12 cellular contexts compared by ENCODE assay signal in the genomic region with DNA sequence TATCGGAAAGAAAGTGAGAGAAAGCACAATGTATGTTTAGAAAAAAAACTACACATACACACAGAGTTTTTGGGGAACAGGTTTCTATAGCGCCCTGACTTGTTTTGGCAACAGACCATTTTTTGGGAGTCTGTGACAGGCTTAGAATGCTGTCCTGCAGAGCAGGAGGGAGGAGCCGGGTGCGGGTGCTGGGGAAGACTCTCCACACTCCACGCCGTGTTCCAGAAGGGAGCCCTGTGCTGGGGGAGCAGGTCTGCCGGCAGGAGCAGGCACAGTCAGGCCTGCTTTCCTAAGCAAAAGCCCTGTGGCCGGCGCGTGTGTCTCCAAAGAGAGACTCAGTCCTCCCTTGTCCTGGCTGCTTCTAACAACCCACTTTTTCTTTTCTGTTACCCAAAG. TPM values are rescaled to one million over a fixed set of nuclear protein-coding genes. Genes with fewer than 3 reads are reported as not detected.
A peak's percentile ranks its signal among the peaks of the same experiment; 100 is the strongest.
DNase-seq lines count a peak whose midpoint lies in the region; ATAC-seq and TF ChIP-seq lines count a peak whose summit lies in the region.
"Had no signal": no experiment of that assay in that cellular context is flagged by ENCODE, and none has a peak within 500 bp of the region (broad histone marks: within the 10 kb centered on the region; RNA-seq: fewer than 3 reads in every experiment).

No MANE protein-coding gene starts in this region.

- ATAC-seq in WTC11 (no peak), naive B cell (ENCODE audit: low read depth in 2 of 2) (no peak), HG02759 (IDR thresholded peaks at IDR 0.05; ENCODE audit: unreplicated experiment) (no peak)

- peaks cover 47% of the 10 kb centered on the region for H3K36me3 Mint-ChIP-seq in WTC11
- H3K36me3 Mint-ChIP-seq in naive B cell, result no peaks in the 10 kb centered on the region
- peaks cover 30% of the 10 kb centered on the region for H3K36me3 Mint-ChIP-seq in type B pancreatic cell

- no peak overlapping the region for H3K4me3 Mint-ChIP-seq in WTC11
- peak overlapping the region in 5 of 8 donors; percentile 6 to 81 (median 40) for H3K4me3 Mint-ChIP-seq in naive B cell
- peak overlapping the region; percentile 71 for H3K4me3 Mint-ChIP-seq in type B pancreatic cell

- DNase-seq in WTC11 (ENCODE audit: low spot score), result no peak
- DNase-seq in fibroblast of pulmonary artery (ENCODE audit: low read depth), result no peak
- no peak for DNase-seq in naive B cell
- DNase-seq in type B pancreatic cell (ENCODE audit: extremely low spot score, unreplicated experiment), result no peak
- DNase-seq in cerebellar nuclear complex (lab: John Stamatoyannopoulos, UW), result no peak
- no peak for DNase-seq in D341Med (ENCODE audit: low spot score)
- no peak for DNase-seq in activated T-cell treated with anti-CD3 and anti-CD28 coated beads for 4 hours
- DNase-seq: activated CD4-positive, alpha-beta T cell treated with anti-CD3 and anti-CD28 coated beads, Interleukin-2, amount 50 U/mL, for 1 hour; DMS53; NCI-H2081; SHP77 treated with DMSO at 0.1 percent for 48 hours had no signal

- H3K4me3 ChIP-seq in fibroblast of pulmonary artery (replicated peaks; ENCODE audit: low read depth, low read length), result peak overlapping the region; percentile 3

- POLR2A ChIA-PET in WTC11 (lab: Charles Lee), result no interaction called here

- peak overlapping the region; percentile 61; the same call in 1 of the 2 replicates for H3K27ac Mint-ChIP-seq in WTC11
- H3K27ac Mint-ChIP-seq in naive B cell, result peak overlapping the region in 5 of 6 donors; percentile 22 to 93 (median 78)
- H3K27ac Mint-ChIP-seq in type B pancreatic cell, result peak overlapping the region; percentile 95

- H3K4me1 Mint-ChIP-seq in WTC11 (peaks cover 37% of the 10 kb centered on the region), naive B cell (peaks cover 28 to 41% (median 40%) of the 10 kb centered on the region in 3 donors), type B pancreatic cell (ENCODE audit: unreplicated experiment) (peaks cover 49% of the 10 kb centered on the region)

- H3K9me3 Mint-ChIP-seq in WTC11 (no peaks in the 10 kb centered on the region), naive B cell (no peaks in the 10 kb centered on the region), type B pancreatic cell (no peaks in the 10 kb centered on the region)

- CTCF ChIA-PET in WTC11 (lab: Charles Lee), result interaction anchor here (5.7 kb wide), 1 partner anchor 31 kb away, joined by 36 read pairs; no protein-coding TSS in a partner anchor

- no peak for TF ChIP-seq CTCF in WTC11 (IDR thresholded peaks at IDR 0.05)
- TF ChIP-seq CTCF in fibroblast of pulmonary artery (IDR thresholded peaks at IDR 0.05; ENCODE audit: low read length, missing control alignments), result no peak
- TF ChIP-seq CTCF in type B pancreatic cell (conservative IDR thresholded peaks at IDR 0.05), result no peak

- H3K27me3 Mint-ChIP-seq in WTC11 (ENCODE audit: low read depth), result no peaks in the 10 kb centered on the region
- peaks cover 0 to 7% (median 0%) of the 10 kb centered on the region in 3 donors for H3K27me3 Mint-ChIP-seq in naive B cell
- no peaks in the 10 kb centered on the region for H3K27me3 Mint-ChIP-seq in type B pancreatic cell

TF ChIP-seq in WTC11, 78 proteins besides CTCF, POLR2A, EP300 and RAD21:
- TF ChIP-seq TP53 (CRISPR knock-in tag; IDR thresholded peaks at IDR 0.05) (no peak), ZNF219 (CRISPR knock-in tag; IDR thresholded peaks at IDR 0.05; ENCODE audit: borderline replicate concordance) (no peak), ZBTB21 (CRISPR knock-in tag; IDR thresholded peaks at IDR 0.05; ENCODE audit: borderline replicate concordance) (no peak)
- TF ChIP-seq, protein P1, sequence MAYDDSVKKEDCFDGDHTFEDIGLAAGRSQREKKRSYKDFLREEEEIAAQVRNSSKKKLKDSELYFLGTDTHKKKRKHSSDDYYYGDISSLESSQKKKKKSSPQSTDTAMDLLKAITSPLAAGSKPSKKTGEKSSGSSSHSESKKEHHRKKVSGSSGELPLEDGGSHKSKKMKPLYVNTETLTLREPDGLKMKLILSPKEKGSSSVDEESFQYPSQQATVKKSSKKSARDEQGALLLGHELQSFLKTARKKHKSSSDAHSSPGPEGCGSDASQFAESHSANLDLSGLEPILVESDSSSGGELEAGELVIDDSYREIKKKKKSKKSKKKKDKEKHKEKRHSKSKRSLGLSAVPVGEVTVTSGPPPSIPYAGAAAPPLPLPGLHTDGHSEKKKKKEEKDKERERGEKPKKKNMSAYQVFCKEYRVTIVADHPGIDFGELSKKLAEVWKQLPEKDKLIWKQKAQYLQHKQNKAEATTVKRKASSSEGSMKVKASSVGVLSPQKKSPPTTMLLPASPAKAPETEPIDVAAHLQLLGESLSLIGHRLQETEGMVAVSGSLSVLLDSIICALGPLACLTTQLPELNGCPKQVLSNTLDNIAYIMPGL (CRISPR knock-in tag; IDR thresholded peaks at IDR 0.05), result no peak
- TF ChIP-seq, protein P2, sequence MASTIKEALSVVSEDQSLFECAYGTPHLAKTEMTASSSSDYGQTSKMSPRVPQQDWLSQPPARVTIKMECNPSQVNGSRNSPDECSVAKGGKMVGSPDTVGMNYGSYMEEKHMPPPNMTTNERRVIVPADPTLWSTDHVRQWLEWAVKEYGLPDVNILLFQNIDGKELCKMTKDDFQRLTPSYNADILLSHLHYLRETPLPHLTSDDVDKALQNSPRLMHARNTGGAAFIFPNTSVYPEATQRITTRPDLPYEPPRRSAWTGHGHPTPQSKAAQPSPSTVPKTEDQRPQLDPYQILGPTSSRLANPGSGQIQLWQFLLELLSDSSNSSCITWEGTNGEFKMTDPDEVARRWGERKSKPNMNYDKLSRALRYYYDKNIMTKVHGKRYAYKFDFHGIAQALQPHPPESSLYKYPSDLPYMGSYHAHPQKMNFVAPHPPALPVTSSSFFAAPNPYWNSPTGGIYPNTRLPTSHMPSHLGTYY (CRISPR knock-in tag; IDR thresholded peaks at IDR 0.05), result no peak
- TF ChIP-seq, protein P3, sequence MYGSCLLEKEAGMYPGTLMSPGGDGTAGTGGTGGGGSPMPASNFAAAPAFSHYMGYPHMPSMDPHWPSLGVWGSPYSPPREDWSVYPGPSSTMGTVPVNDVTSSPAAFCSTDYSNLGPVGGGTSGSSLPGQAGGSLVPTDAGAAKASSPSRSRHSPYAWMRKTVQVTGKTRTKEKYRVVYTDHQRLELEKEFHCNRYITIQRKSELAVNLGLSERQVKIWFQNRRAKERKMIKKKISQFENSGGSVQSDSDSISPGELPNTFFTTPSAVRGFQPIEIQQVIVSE (CRISPR knock-in tag; IDR thresholded peaks at IDR 0.05; ENCODE audit: borderline replicate concordance), result no peak
- TF ChIP-seq, protein P4, sequence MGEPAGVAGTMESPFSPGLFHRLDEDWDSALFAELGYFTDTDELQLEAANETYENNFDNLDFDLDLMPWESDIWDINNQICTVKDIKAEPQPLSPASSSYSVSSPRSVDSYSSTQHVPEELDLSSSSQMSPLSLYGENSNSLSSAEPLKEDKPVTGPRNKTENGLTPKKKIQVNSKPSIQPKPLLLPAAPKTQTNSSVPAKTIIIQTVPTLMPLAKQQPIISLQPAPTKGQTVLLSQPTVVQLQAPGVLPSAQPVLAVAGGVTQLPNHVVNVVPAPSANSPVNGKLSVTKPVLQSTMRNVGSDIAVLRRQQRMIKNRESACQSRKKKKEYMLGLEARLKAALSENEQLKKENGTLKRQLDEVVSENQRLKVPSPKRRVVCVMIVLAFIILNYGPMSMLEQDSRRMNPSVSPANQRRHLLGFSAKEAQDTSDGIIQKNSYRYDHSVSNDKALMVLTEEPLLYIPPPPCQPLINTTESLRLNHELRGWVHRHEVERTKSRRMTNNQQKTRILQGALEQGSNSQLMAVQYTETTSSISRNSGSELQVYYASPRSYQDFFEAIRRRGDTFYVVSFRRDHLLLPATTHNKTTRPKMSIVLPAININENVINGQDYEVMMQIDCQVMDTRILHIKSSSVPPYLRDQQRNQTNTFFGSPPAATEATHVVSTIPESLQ (CRISPR knock-in tag; IDR thresholded peaks at IDR 0.05), result no peak
- TF ChIP-seq, protein P5, sequence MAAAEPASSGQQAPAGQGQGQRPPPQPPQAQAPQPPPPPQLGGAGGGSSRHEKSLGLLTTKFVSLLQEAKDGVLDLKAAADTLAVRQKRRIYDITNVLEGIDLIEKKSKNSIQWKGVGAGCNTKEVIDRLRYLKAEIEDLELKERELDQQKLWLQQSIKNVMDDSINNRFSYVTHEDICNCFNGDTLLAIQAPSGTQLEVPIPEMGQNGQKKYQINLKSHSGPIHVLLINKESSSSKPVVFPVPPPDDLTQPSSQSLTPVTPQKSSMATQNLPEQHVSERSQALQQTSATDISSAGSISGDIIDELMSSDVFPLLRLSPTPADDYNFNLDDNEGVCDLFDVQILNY (CRISPR knock-in tag; IDR thresholded peaks at IDR 0.05), result no peak

RNA-seq across cellular contexts. Expression of a gene that starts 26.5 kb away (rescaled TPM):
- 241 to 260 TPM (median 251 TPM) in 3 replicates for total RNA-seq in WTC11 (2021)
- polyA plus RNA-seq in naive B cell (ENCODE audit: low read depth in 6 of 6), result 100 to 1,000 TPM in 2 of 6 donors, 10 to 100 TPM in 4; 32.7 to 186 (median 69.9) TPM
- 120 and 807 TPM in 2 replicates for total RNA-seq in type B pancreatic cell (ENCODE audit: low replicate concordance)
